21 cellular contexts compared by ENCODE assay signal in genomic region chr19:4679416-4679815, GRCh38. TPM values are rescaled to one million over a fixed set of nuclear protein-coding genes. Genes with fewer than 3 reads are reported as not detected.
A peak's percentile ranks its signal among the peaks of the same experiment; 100 is the strongest.
DNase-seq lines count a peak whose midpoint lies in the region; ATAC-seq and TF ChIP-seq lines count a peak whose summit lies in the region.
"Had no signal": no experiment of that assay in that cellular context is flagged by ENCODE, and none has a peak within 500 bp of the region (broad histone marks: within the 10 kb centered on the region; RNA-seq: fewer than 3 reads in every experiment).

No MANE protein-coding gene starts in this region.

- H3K9me3 ChIP-seq in A673 (ENCODE audit: low read depth, low read length, poor library complexity, severe bottlenecking): no peaks in the 10 kb centered on the region
- H3K9me3 ChIP-seq in HUES48 (ENCODE audit: control insufficient read depth, insufficient read depth, low read length): no peaks in the 10 kb centered on the region
- H3K9me3 ChIP-seq in esophagus muscularis mucosa: no peaks in the 10 kb centered on the region
- no peaks in the 10 kb centered on the region for H3K9me3 ChIP-seq in sigmoid colon
- no peaks in the 10 kb centered on the region for H3K9me3 ChIP-seq in CD8-positive, alpha-beta T cell (ENCODE audit: low read length)
- H3K9me3 ChIP-seq: A549, BLaER1 had no signal

- no peaks in the 10 kb centered on the region for H3K27me3 ChIP-seq in A673 (replicated peaks; ENCODE audit: insufficient read depth, low read depth, low read length, poor library complexity)
- H3K27me3 ChIP-seq in HUES48 (ENCODE audit: control insufficient read depth, insufficient read depth, low read length): no peaks in the 10 kb centered on the region
- H3K27me3 ChIP-seq in esophagus muscularis mucosa: no peaks in the 10 kb centered on the region
- no peaks in the 10 kb centered on the region for H3K27me3 ChIP-seq in sigmoid colon
- H3K27me3 ChIP-seq in CD8-positive, alpha-beta T cell (ENCODE audit: insufficient read depth, low read length): no peaks in the 10 kb centered on the region
- H3K27me3 ChIP-seq: BLaER1 had no signal

- TF ChIP-seq EP300 in esophagus muscularis mucosa (IDR thresholded peaks at IDR 0.05) (no peak), sigmoid colon (IDR thresholded peaks at IDR 0.05) (no peak)

- DNase-seq in A673 (ENCODE audit: low spot score) (no peak), esophagus muscularis mucosa (ENCODE audit: extremely low spot score) (no peak), sigmoid colon (no peak)
- DNase-seq in CD8-positive, alpha-beta T cell: no peak
- no peak for DNase-seq in activated CD8-positive, alpha-beta memory T cell treated with anti-CD3 and anti-CD28 coated beads, Interleukin-2, amount 50 U/mL, for 48 hours
- DNase-seq: Calu3; EL; MM.1S; NCI-H1092; NCI-H146; NCI-H2029 treated with DMSO at 0.1 percent for 48 hours; NCI-H2171; NCI-H446; NK-92 treated with Interleukin-12 subunit alpha and Interleukin-12 subunit beta, amount 100 ng/mL, for 24 hours; SIG-M5 had no signal

- no peak overlapping the region for H3K9ac ChIP-seq in HUES48 (ENCODE audit: low read depth, low read length)
- H3K9ac ChIP-seq: BLaER1 had no signal

- no peak for TF ChIP-seq CTCF in A673 (conservative IDR thresholded peaks at IDR 0.05; ENCODE audit: low read depth, low read length)
- TF ChIP-seq CTCF in esophagus muscularis mucosa (IDR thresholded peaks at IDR 0.05): no peak
- no peak for TF ChIP-seq CTCF in sigmoid colon (IDR thresholded peaks at IDR 0.05)
- TF ChIP-seq CTCF in CD8-positive, alpha-beta T cell (IDR thresholded peaks at IDR 0.05): no peak

- CTCF ChIA-PET in A673 (lab: Charles Lee): interaction anchor here (0.6 kb wide), 1 partner anchor 1225 kb away, joined by 4 read pairs; no protein-coding TSS in a partner anchor
- CTCF ChIA-PET in CD8-positive, alpha-beta T cell (lab: Charles Lee): no interaction called here

- H3K4me1 ChIP-seq in A673 (ENCODE audit: insufficient read depth, low read length, poor library complexity, severe bottlenecking) (no peaks in the 10 kb centered on the region), HUES48 (ENCODE audit: control insufficient read depth, insufficient read depth, low read length) (peaks cover 9% of the 10 kb centered on the region; the same call in 1 of the 2 replicates), esophagus muscularis mucosa (peaks cover 5 to 8% (median 7%) of the 10 kb centered on the region in 4 donors), sigmoid colon (peaks cover 0 to 8% (median 6%) of the 10 kb centered on the region in 4 donors)
- no peaks in the 10 kb centered on the region for H3K4me1 ChIP-seq in CD8-positive, alpha-beta T cell (ENCODE audit: insufficient read depth, low read length)
- H3K4me1 ChIP-seq: A549, BLaER1 had no signal

- TF ChIP-seq POLR2A in esophagus muscularis mucosa (IDR thresholded peaks at IDR 0.05; ENCODE audit: low read depth) (no peak), sigmoid colon (IDR thresholded peaks at IDR 0.05) (no peak)

- H3K36me3 ChIP-seq in A673 (ENCODE audit: insufficient read depth, low read length, poor library complexity, severe bottlenecking): no peaks in the 10 kb centered on the region
- peaks cover 22% of the 10 kb centered on the region for H3K36me3 ChIP-seq in HUES48 (ENCODE audit: control insufficient read depth, insufficient read depth, low read length)
- peaks cover 59 to 99% (median 86%) of the 10 kb centered on the region in 4 donors for H3K36me3 ChIP-seq in esophagus muscularis mucosa
- H3K36me3 ChIP-seq in sigmoid colon: peaks cover 17 to 88% (median 25%) of the 10 kb centered on the region in 4 donors
- H3K36me3 ChIP-seq in CD8-positive, alpha-beta T cell (ENCODE audit: insufficient read depth, low read length): peaks cover 7% of the 10 kb centered on the region

- no peaks in the 10 kb centered on the region for H3K27me3 Mint-ChIP-seq in CD8-positive, alpha-beta T cell (ENCODE audit: low read depth)
- H3K27me3 Mint-ChIP-seq: CD4-positive, alpha-beta memory T cell; IgD-negative memory B cell had no signal

- POLR2A ChIA-PET in A673 (lab: Charles Lee; ENCODE audit: low non-redundant PET): no interaction called here
- POLR2A ChIA-PET in CD8-positive, alpha-beta T cell (lab: Charles Lee): no interaction called here

- no peak overlapping the region for H3K4me3 Mint-ChIP-seq in CD8-positive, alpha-beta T cell
- H3K4me3 Mint-ChIP-seq: CD4-positive, alpha-beta memory T cell; IgD-negative memory B cell had no signal

- no peaks in the 10 kb centered on the region for H3K4me1 Mint-ChIP-seq in CD8-positive, alpha-beta T cell (ENCODE audit: low read depth)
- H3K4me1 Mint-ChIP-seq: CD4-positive, alpha-beta memory T cell; IgD-negative memory B cell had no signal

- no peak overlapping the region for H3K27ac Mint-ChIP-seq in CD8-positive, alpha-beta T cell
- H3K27ac Mint-ChIP-seq: IgD-negative memory B cell had no signal

- H3K4me3 ChIP-seq in A673 (ENCODE audit: low read depth, low read length, poor library complexity, severe bottlenecking): no peak overlapping the region
- H3K4me3 ChIP-seq in HUES48 (ENCODE audit: low read depth, low read length): no peak overlapping the region; the same call in 1 of the 2 replicates
- no peak overlapping the region for H3K4me3 ChIP-seq in esophagus muscularis mucosa
- H3K4me3 ChIP-seq in sigmoid colon: no peak overlapping the region
- H3K4me3 ChIP-seq in CD8-positive, alpha-beta T cell (ENCODE audit: low read depth, low read length): no peak overlapping the region
- H3K4me3 ChIP-seq: A549, BLaER1 had no signal

- H3K27ac ChIP-seq in A673 (ENCODE audit: low read depth, low read length, poor library complexity, severe bottlenecking) (peak overlapping the region; percentile 30), HUES48 (ENCODE audit: low read depth, low read length) (peak overlapping the region; percentile 42), esophagus muscularis mucosa (replicated peaks in 1 of 4) (peak overlapping the region in 3 of 4 donors; percentile 4 to 15 (median 14)), sigmoid colon (peak overlapping the region in 3 of 4 donors; percentile 12 to 49 (median 32))
- H3K27ac ChIP-seq in CD8-positive, alpha-beta T cell (ENCODE audit: low read depth, low read length): no peak overlapping the region
- H3K27ac ChIP-seq: A549, BLaER1 had no signal

- BruUV-seq in A673 (replicated peaks; lab: Mats Ljungman, UMichigan): no TSS peak

- 74% methylated on average over 15 of the region's 18 CpGs for WGBS in esophagus muscularis mucosa
- 85 to 97% methylated on average over 18 of the region's 18 CpGs for WGBS in sigmoid colon, 2 donors

- no peaks in the 10 kb centered on the region for H3K9me3 Mint-ChIP-seq in CD8-positive, alpha-beta T cell
- H3K9me3 Mint-ChIP-seq: CD4-positive, alpha-beta memory T cell; IgD-negative memory B cell had no signal

- ATAC-seq in HG02642 (IDR thresholded peaks at IDR 0.05; ENCODE audit: poor library complexity, unreplicated experiment): no peak
- no peak for ATAC-seq in CD8-positive, alpha-beta T cell

- peaks cover 43% of the 10 kb centered on the region for H3K36me3 Mint-ChIP-seq in CD8-positive, alpha-beta T cell

- intact Hi-C loops in A673 (cut with micrococcal nuclease; ENCODE audit: unreplicated experiment) (no loop called here), esophagus muscularis mucosa (cut with DNase I) (no loop called here), sigmoid colon (cut with DNase I) (no loop called here)
- intact Hi-C loops in CD8-positive, alpha-beta T cell (cut with DNase I, micrococcal nuclease): no loop called here

RNA-seq across cellular contexts. Expression of gene MYDGF, which starts 9.3 kb away (rescaled TPM):
- 128 TPM in 2 replicates for total RNA-seq in A673 (2021)
- total RNA-seq in esophagus muscularis mucosa: 10 to 100 TPM; 22.8 to 59.2 (median 42.8) TPM
- 10 to 100 TPM; 25.7 to 37.4 (median 34.0) TPM for total RNA-seq in sigmoid colon
- 100 to 1,000 TPM in 1 of 3 donors, 10 to 100 TPM in 2; 34.2 to 200 (median 55.3) TPM for polyA plus RNA-seq in sigmoid colon
- total RNA-seq in CD8-positive, alpha-beta T cell: 10 to 100 TPM; 30.1 to 30.3 TPM

RNA-seq across cellular contexts. Expression of gene TNFAIP8L1, which starts 40.1 kb away (rescaled TPM):
- total RNA-seq in A673 (2021) (24.7 and 25.4 TPM in 2 replicates), esophagus muscularis mucosa (10 to 100 TPM in 3 of 4 donors, 1 to 10 TPM in 1; 5.5 to 16.5 (median 13.2) TPM), sigmoid colon (10 to 100 TPM; 18.9 to 25.2 (median 20.0) TPM)
- 10 to 100 TPM in 1 of 3 donors, 1 to 10 TPM in 2; 3.7 to 17.1 (median 4.8) TPM for polyA plus RNA-seq in sigmoid colon
- 1 to 10 TPM; 4.3 to 4.5 TPM for total RNA-seq in CD8-positive, alpha-beta T cell

RNA-seq across cellular contexts. Expression of gene DPP9, which starts 44.2 kb away (rescaled TPM):
- 60.2 and 65.7 TPM in 2 replicates for total RNA-seq in A673 (2021)
- 100 to 1,000 TPM in 1 of 4 donors, 10 to 100 TPM in 3; 42.4 to 106 (median 56.0) TPM for total RNA-seq in esophagus muscularis mucosa
- 10 to 100 TPM; 29.6 to 90.6 (median 40.5) TPM for total RNA-seq in sigmoid colon
- 10 to 100 TPM; 27.6 to 62.6 (median 31.7) TPM for polyA plus RNA-seq in sigmoid colon
- total RNA-seq in CD8-positive, alpha-beta T cell: 10 to 100 TPM; 85.5 to 86.6 TPM
